In the genomic region with DNA sequence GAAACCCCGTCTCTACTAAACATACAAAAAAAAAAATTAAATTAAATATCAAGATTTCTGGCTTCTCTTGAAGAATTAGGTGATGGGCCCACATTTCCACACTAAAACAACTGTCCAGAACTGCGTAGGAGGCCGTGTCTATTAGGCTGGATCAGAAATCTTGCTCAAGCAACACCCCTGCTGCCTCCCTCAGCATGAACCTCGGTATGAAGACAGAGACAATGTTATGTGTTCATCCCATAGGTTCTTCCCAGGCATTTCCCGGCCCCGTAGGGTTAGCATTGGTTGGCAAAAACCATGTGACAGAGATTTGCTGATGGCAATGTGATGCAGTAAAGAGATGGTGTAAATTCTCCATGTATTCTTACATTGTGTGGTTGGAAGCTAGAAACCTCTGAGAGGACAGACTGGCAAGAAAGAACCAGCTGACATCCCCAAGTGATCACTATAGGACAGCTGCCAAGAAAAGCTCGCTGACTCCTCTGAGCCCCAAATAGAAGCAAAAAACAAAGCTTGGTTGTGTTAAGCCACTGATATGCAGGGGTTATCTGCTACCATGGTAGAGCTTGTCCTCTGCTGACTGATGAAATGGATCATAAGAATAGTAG, we compare ENCODE assay signal across 27 cellular contexts. TPM values are rescaled to one million over a fixed set of nuclear protein-coding genes. Genes with fewer than 3 reads are reported as not detected.
DNase-seq lines count a peak whose midpoint lies in the region; ATAC-seq, FAIRE-seq and TF ChIP-seq lines count a peak whose summit lies in the region.
"Had no signal": no experiment of that assay in that cellular context is flagged by ENCODE, and none has a peak within 500 bp of the region (broad histone marks: within the 10 kb centered on the region; RNA-seq: fewer than 3 reads in every experiment).

No MANE protein-coding gene starts in this region.

- H3K27ac ChIP-seq in SJCRH30 (no peak overlapping the region), keratinocyte (ENCODE audit: control insufficient read depth, insufficient read depth, low read length) (no peak overlapping the region)
- H3K27ac ChIP-seq: HL-60, KMS-11, stomach had no signal

- H3K4me2 ChIP-seq in keratinocyte (ENCODE audit: control insufficient read depth, extremely low read depth, insufficient read depth, low read depth, low read length) = no peak overlapping the region
- H3K4me2 ChIP-seq: KMS-11 had no signal

- dilution Hi-C loops in keratinocyte (cut with MboI; ENCODE audit: extremely low pct_ligation_motif_present, low sequenced_read_pairs) = no loop called here

- peaks cover 12% of the 10 kb centered on the region; the same call in 1 of the 2 replicates for H3K9me3 ChIP-seq in SJCRH30 (replicated peaks)
- no peaks in the 10 kb centered on the region for H3K9me3 ChIP-seq in keratinocyte (ENCODE audit: control insufficient read depth, low read depth, low read length)
- H3K9me3 ChIP-seq: stomach had no signal

- no peak for ATAC-seq in GM21825 (IDR thresholded peaks at IDR 0.05; ENCODE audit: unreplicated experiment)
- ATAC-seq in GM18511 (IDR thresholded peaks at IDR 0.05; ENCODE audit: unreplicated experiment) = no peak
- ATAC-seq: activated naive CD8-positive, alpha-beta T cell treated with anti-CD3 and anti-CD28 coated beads, Interleukin-2, amount 50 U/mL, for 24 hours had no signal

- FAIRE-seq in keratinocyte (lab: Jason Lieb, UNC) = peak; percentile 20
- FAIRE-seq: GM18507 had no signal

- H3K79me2 ChIP-seq in keratinocyte (ENCODE audit: control insufficient read depth, insufficient read depth, low read length) = no peaks in the 10 kb centered on the region

- H4K20me1 ChIP-seq in keratinocyte (ENCODE audit: control insufficient read depth, extremely low read depth, insufficient read depth, low read length) = no peaks in the 10 kb centered on the region

- H3K36me3 ChIP-seq in SJCRH30 = no peaks in the 10 kb centered on the region
- no peaks in the 10 kb centered on the region for H3K36me3 ChIP-seq in keratinocyte (ENCODE audit: control insufficient read depth in 2 of 2, extremely low read depth in 1 of 2, insufficient read depth in 2 of 2, low read length in 2 of 2)
- H3K36me3 ChIP-seq: stomach had no signal

- no peak overlapping the region for H3K4me3 ChIP-seq in SJCRH30
- no peak overlapping the region for H3K4me3 ChIP-seq in keratinocyte (ENCODE audit: control insufficient read depth in 2 of 3, extremely low read depth in 1 of 3, insufficient read depth in 2 of 3, low read depth in 1 of 3, low read length in 3 of 3)
- H3K4me3 ChIP-seq: skin epidermis, stomach had no signal

- no peak overlapping the region for H3K9ac ChIP-seq in keratinocyte (ENCODE audit: control insufficient read depth, extremely low read depth, insufficient read depth, low read length)
- H3K9ac ChIP-seq: KMS-11 had no signal

- DNase-seq in SJCRH30 = peak; percentile 24 to 55
- DNase-seq in epidermal melanocyte (ENCODE audit: insufficient read length, low spot score) = peak; percentile 74
- no peak for DNase-seq in keratinocyte (ENCODE audit: low read depth, low spot score)
- peak; percentile 76 for DNase-seq in superior temporal gyrus (ENCODE audit: extremely low spot score)
- no peak for DNase-seq in NCI-H69 (lab: John Stamatoyannopoulos, UW)
- DNase-seq: activated CD4-positive, alpha-beta T cell treated with anti-CD3 and anti-CD28 coated beads for 48 hours; activated gamma-delta T cell treated with Interleukin-2 at 50 U/mL for 16 hours; activated naive CD8-positive, alpha-beta T cell treated with anti-CD3 and anti-CD28 coated beads, Interleukin-2, amount 50 U/mL, for 24 hours; activated T-cell treated with anti-CD3 and anti-CD28 coated beads, Interleukin-2, amount 50 U/mL, for 1 hour; Caco-2; DND-41; effector CD4-positive, alpha-beta T cell; glutamatergic neuron; mesenchymal stem cell; naive B cell; NCI-H1436; NCI-H446; NCI-H82; stimulated activated CD8-positive, alpha-beta memory T cell treated with anti-CD3 and anti-CD28 coated beads, Interleukin-4, amount 100 ng/mL, for 48 hours; stomach; trophoblast cell had no signal

- no peak for TF ChIP-seq CTCF in keratinocyte (optimal IDR thresholded peaks at IDR 0.05 in 1 of 3, IDR thresholded peaks at IDR 0.05 in 1 of 3, conservative IDR thresholded peaks at IDR 0.05 in 1 of 3; ENCODE audit: extremely low read depth in 1 of 3, insufficient read depth in 2 of 3, low read length in 3 of 3)

- H3K4me1 ChIP-seq in SJCRH30 = no peaks in the 10 kb centered on the region
- H3K4me1 ChIP-seq in keratinocyte (ENCODE audit: control insufficient read depth, extremely low read depth, insufficient read depth, low read length) = peaks cover 20% of the 10 kb centered on the region

- no peak overlapping the region for H2AFZ ChIP-seq in keratinocyte (ENCODE audit: control insufficient read depth, low read length)

- H3K27me3 ChIP-seq in SJCRH30 (peaks cover 9% of the 10 kb centered on the region; the same call in 1 of the 2 replicates), keratinocyte (ENCODE audit: control insufficient read depth, extremely low read depth, insufficient read depth, low read length) (no peaks in the 10 kb centered on the region)

- no peaks in the 10 kb centered on the region for H3K9me1 ChIP-seq in keratinocyte (ENCODE audit: control insufficient read depth, extremely low read depth, insufficient read depth, low read length)

RNA-seq across cellular contexts. Expression of a gene that starts 34.5 kb away (rescaled TPM):
- total RNA-seq in SJCRH30 (2014; rRNA removed; shearing (Covaris generic)) = 95.8 and 97.2 TPM in 2 replicates
- 53.2 to 140 TPM (median 122 TPM) in 3 replicates for polyA plus RNA-seq in keratinocyte
- polyA plus RNA-seq in keratinocyte (2011; ENCODE audit: low read depth) = 143 TPM
- 79.5 and 96.5 TPM in 2 replicates for polyA plus RNA-seq in keratinocyte (2011; cell fraction: cytosol; rRNA removed)
- 78.2 and 80.3 TPM in 2 replicates for polyA plus RNA-seq in keratinocyte (2011; cell fraction: nucleus; rRNA removed)
- 81.7 and 163 TPM in 2 replicates for polyA plus RNA-seq in keratinocyte (2012; ENCODE audit: low replicate concordance)
- polyA minus RNA-seq in keratinocyte = 25.0 to 43.8 TPM (median 43.6 TPM) in 3 replicates
- polyA minus RNA-seq in keratinocyte (2011; cell fraction: cytosol; rRNA and poly(A)+ RNA removed) = 46.4 TPM
- polyA minus RNA-seq in keratinocyte (2011; cell fraction: nucleus; rRNA and poly(A)+ RNA removed) = 19.8 and 28.1 TPM in 2 replicates

RNA-seq across cellular contexts. Expression of a gene that starts 34.6 kb away (rescaled TPM):
- total RNA-seq in SJCRH30 (2014; rRNA removed; shearing (Covaris generic)) = 0.04 TPM in 1 of 2 replicates, not detected in the other
- 0.24 to 0.39 TPM (median 0.32 TPM) in 3 replicates for polyA plus RNA-seq in keratinocyte
- 0.37 TPM for polyA plus RNA-seq in keratinocyte (2011; ENCODE audit: low read depth)
- 0.16 and 0.22 TPM in 2 replicates for polyA plus RNA-seq in keratinocyte (2011; cell fraction: cytosol; rRNA removed)
- polyA plus RNA-seq in keratinocyte (2011; cell fraction: nucleus; rRNA removed) = 0.43 and 0.45 TPM in 2 replicates
- 0.13 and 0.22 TPM in 2 replicates for polyA plus RNA-seq in keratinocyte (2012; ENCODE audit: low replicate concordance)
- 0.10 to 0.22 TPM in 2 of 3 replicates, not detected in the other for polyA minus RNA-seq in keratinocyte
- not detected for polyA minus RNA-seq in keratinocyte (2011; cell fraction: cytosol; rRNA and poly(A)+ RNA removed)
- 0.53 and 0.78 TPM in 2 replicates for polyA minus RNA-seq in keratinocyte (2011; cell fraction: nucleus; rRNA and poly(A)+ RNA removed)

Comparison
In these comparisons a context has a peak if more than half of its experiments do, and no peak if none do; other contexts are left out.
1. DNase-seq: peak in SJCRH30 (2 of 2), epidermal melanocyte (single experiment) and superior temporal gyrus (single experiment); none in keratinocyte (single experiment) and NCI-H69 (single experiment).